Comparison of ENCODE assay signal across 12 cellular contexts in genomic region chr10:75110006-75110632, GRCh38. TPM values are rescaled to one million over a fixed set of nuclear protein-coding genes. Genes with fewer than 3 reads are reported as not detected.
DNase-seq lines count a peak whose midpoint lies in the region; ATAC-seq and TF ChIP-seq lines count a peak whose summit lies in the region.
"Had no signal": no experiment of that assay in that cellular context is flagged by ENCODE, and none has a peak within 500 bp of the region (broad histone marks: within the 10 kb centered on the region; RNA-seq: fewer than 3 reads in every experiment).

No MANE protein-coding gene starts in this region.

- peaks cover 8% of the 10 kb centered on the region in 2 donors for H3K36me3 Mint-ChIP-seq in activated naive CD4-positive, alpha-beta T cell treated with anti-CD3 and anti-CD28 coated beads, Interleukin-2, amount 50 U/mL, for 72 hours

- H3K9me3 ChIP-seq in lung (ENCODE audit: control insufficient read depth in 2 of 2, insufficient read depth in 1 of 2, low read length in 1 of 2) = no peaks in the 10 kb centered on the region
- no peaks in the 10 kb centered on the region for H3K9me3 ChIP-seq in thymus (ENCODE audit: control insufficient read depth)
- H3K9me3 ChIP-seq: SJSA1 had no signal

- peaks cover 2 to 4% of the 10 kb centered on the region in 2 donors for H3K4me1 ChIP-seq in lung (ENCODE audit: control insufficient read depth in 2 of 2, insufficient read depth in 2 of 2, low read length in 2 of 2)
- peaks cover 9% of the 10 kb centered on the region for H3K4me1 ChIP-seq in thymus (ENCODE audit: control insufficient read depth, insufficient read depth, low read length)

- H3K27ac Mint-ChIP-seq in activated naive CD4-positive, alpha-beta T cell treated with anti-CD3 and anti-CD28 coated beads, Interleukin-2, amount 50 U/mL, for 72 hours = peak overlapping the region; percentile 93 to 97

- H3K4me3 ChIP-seq in lung (no peak overlapping the region), thymus (ENCODE audit: low read length) (peak overlapping the region; percentile 88)

- no peak for TF ChIP-seq CTCF in lung (IDR thresholded peaks at IDR 0.05; ENCODE audit: control extremely low read depth, extremely low read depth)

- H3K36me3 ChIP-seq in lung (ENCODE audit: control insufficient read depth in 2 of 2, insufficient read depth in 2 of 2, low read length in 2 of 2) = no peaks in the 10 kb centered on the region
- no peaks in the 10 kb centered on the region for H3K36me3 ChIP-seq in thymus (ENCODE audit: control insufficient read depth, insufficient read depth)

- H3K27me3 ChIP-seq in lung (ENCODE audit: control insufficient read depth, insufficient read depth) (no peaks in the 10 kb centered on the region), thymus (ENCODE audit: control insufficient read depth, insufficient read depth) (no peaks in the 10 kb centered on the region)
- H3K27me3 ChIP-seq: SJSA1 had no signal

- DNase-seq in activated effector memory CD4-positive, alpha-beta T cell treated with anti-CD3 and anti-CD28 coated beads, Interleukin-2, amount 50 U/mL, for 16 hours = peak; percentile 53
- no peak for DNase-seq in activated effector memory CD4-positive, alpha-beta T cell treated with Interleukin-2 at 50 U/mL for 16 hours
- DNase-seq in activated naive CD4-positive, alpha-beta T cell treated with anti-CD3 and anti-CD28 coated beads, Interleukin-2, amount 50 U/mL, for 72 hours (ENCODE audit: low spot score in 2 of 2) = no peak
- DNase-seq in lung (ENCODE audit: low spot score) = no peak
- DNase-seq in SHP77 treated with DMSO at 0.1 percent for 48 hours (lab: John Stamatoyannopoulos, UW) = no peak
- DNase-seq in mucosa of gallbladder (ENCODE audit: low spot score) = no peak
- DNase-seq in NOMO-1 treated with dmso at 0.1 percent for 144 hours (lab: John Stamatoyannopoulos, UW; ENCODE audit: unreplicated experiment) = no peak
- DNase-seq: C1 segment of cervical spinal cord, cerebellar nuclear complex, midbrain had no signal

- 97 to 99% methylated on average over 8 of the region's 8 CpGs for WGBS in lung, 2 donors
- WGBS in thymus = 99% methylated on average over 8 of the region's 8 CpGs

- H3K27ac ChIP-seq in lung (ENCODE audit: low read depth in 1 of 2, low read length in 1 of 2) = peak overlapping the region; percentile 63 to 97
- peak overlapping the region; percentile 48 for H3K27ac ChIP-seq in thymus (ENCODE audit: low read depth)

- peaks cover 0 to 8% of the 10 kb centered on the region in 2 donors for H3K9me3 Mint-ChIP-seq in activated naive CD4-positive, alpha-beta T cell treated with anti-CD3 and anti-CD28 coated beads, Interleukin-2, amount 50 U/mL, for 72 hours

- peak in 1 of 2 donors; percentile 12 for ATAC-seq in activated naive CD4-positive, alpha-beta T cell treated with anti-CD3 and anti-CD28 coated beads, Interleukin-2, amount 50 U/mL, for 72 hours
- ATAC-seq in lung (ENCODE audit: insufficient read depth, low FRiP score) = no peak

RNA-seq across cellular contexts. Expression of gene SAMD8, which starts 1.3 kb away (rescaled TPM):
- 10 to 100 TPM; 24.9 to 32.2 TPM for total RNA-seq in activated naive CD4-positive, alpha-beta T cell treated with anti-CD3 and anti-CD28 coated beads, Interleukin-2, amount 50 U/mL, for 72 hours
- 10 to 100 TPM; 15.4 to 29.0 TPM for total RNA-seq in lung
- 1 to 10 TPM; 5.5 to 7.3 TPM for polyA plus RNA-seq in lung
- 13.1 TPM for polyA plus RNA-seq in thymus
- total RNA-seq in mucosa of gallbladder = 20.2 TPM
